In the genomic region with DNA sequence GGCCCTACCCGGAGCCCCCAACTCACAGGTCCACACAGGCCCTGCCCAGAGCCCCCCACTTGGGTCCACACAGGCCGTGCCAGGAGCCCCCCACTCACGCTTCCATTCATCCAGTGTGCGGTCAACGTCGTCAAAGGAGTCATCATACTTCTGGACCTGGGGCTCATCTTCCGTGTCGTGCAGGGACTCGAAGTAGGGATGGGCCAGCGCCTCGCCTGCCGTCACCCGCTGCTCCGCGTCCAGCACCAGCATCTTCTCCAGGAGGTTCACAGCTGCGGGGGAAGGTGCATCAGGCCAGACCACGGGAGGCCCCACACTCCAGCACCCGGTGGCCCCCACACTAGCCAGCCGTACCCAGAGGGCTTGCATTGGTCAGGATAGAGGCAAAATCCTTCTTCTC, we compare ENCODE assay signal across 2 cellular contexts.
TF ChIP-seq lines count a peak whose summit lies in the region.

No MANE protein-coding gene starts in this region.

TF ChIP-seq in IMR-90, 13 proteins besides CTCF, POLR2A, EP300 and RAD21:
- TF ChIP-seq MAFK (IDR thresholded peaks at IDR 0.05; ENCODE audit: low read depth, low read length) (no peak), BHLHE40 (IDR thresholded peaks at IDR 0.05; ENCODE audit: low read depth, low read length) (no peak), SMC3 (IDR thresholded peaks at IDR 0.05; ENCODE audit: low read depth, low read length) (no peak), MAZ (IDR thresholded peaks at IDR 0.05; ENCODE audit: borderline replicate concordance, low read depth, low read length) (no peak), CHD1 (IDR thresholded peaks at IDR 0.05; ENCODE audit: low read depth, low read length) (no peak), RCOR1 (IDR thresholded peaks at IDR 0.05; ENCODE audit: insufficient replicate concordance, low read length) (no peak), CEBPB (IDR thresholded peaks at IDR 0.05; ENCODE audit: low read depth, low read length) (no peak), FOS (IDR thresholded peaks at IDR 0.05; ENCODE audit: low read depth, low read length) (no peak), MXI1 (IDR thresholded peaks at IDR 0.05; ENCODE audit: borderline replicate concordance, low read depth, low read length) (no peak), RFX5 (IDR thresholded peaks at IDR 0.05; ENCODE audit: low read depth, low read length) (no peak), NFE2L2 (IDR thresholded peaks at IDR 0.05; ENCODE audit: low read depth, low read length) (no peak)
- TF ChIP-seq, protein P1, sequence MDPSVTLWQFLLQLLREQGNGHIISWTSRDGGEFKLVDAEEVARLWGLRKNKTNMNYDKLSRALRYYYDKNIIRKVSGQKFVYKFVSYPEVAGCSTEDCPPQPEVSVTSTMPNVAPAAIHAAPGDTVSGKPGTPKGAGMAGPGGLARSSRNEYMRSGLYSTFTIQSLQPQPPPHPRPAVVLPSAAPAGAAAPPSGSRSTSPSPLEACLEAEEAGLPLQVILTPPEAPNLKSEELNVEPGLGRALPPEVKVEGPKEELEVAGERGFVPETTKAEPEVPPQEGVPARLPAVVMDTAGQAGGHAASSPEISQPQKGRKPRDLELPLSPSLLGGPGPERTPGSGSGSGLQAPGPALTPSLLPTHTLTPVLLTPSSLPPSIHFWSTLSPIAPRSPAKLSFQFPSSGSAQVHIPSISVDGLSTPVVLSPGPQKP (IDR thresholded peaks at IDR 0.05; ENCODE audit: borderline replicate concordance, low read depth, low read length) = no peak
- TF ChIP-seq, protein P2, sequence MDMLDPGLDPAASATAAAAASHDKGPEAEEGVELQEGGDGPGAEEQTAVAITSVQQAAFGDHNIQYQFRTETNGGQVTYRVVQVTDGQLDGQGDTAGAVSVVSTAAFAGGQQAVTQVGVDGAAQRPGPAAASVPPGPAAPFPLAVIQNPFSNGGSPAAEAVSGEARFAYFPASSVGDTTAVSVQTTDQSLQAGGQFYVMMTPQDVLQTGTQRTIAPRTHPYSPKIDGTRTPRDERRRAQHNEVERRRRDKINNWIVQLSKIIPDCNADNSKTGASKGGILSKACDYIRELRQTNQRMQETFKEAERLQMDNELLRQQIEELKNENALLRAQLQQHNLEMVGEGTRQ (IDR thresholded peaks at IDR 0.05; ENCODE audit: low read depth, low read length) = no peak

TF ChIP-seq in K562, 482 proteins besides CTCF, POLR2A, EP300 and RAD21:
- TF ChIP-seq, protein P3, sequence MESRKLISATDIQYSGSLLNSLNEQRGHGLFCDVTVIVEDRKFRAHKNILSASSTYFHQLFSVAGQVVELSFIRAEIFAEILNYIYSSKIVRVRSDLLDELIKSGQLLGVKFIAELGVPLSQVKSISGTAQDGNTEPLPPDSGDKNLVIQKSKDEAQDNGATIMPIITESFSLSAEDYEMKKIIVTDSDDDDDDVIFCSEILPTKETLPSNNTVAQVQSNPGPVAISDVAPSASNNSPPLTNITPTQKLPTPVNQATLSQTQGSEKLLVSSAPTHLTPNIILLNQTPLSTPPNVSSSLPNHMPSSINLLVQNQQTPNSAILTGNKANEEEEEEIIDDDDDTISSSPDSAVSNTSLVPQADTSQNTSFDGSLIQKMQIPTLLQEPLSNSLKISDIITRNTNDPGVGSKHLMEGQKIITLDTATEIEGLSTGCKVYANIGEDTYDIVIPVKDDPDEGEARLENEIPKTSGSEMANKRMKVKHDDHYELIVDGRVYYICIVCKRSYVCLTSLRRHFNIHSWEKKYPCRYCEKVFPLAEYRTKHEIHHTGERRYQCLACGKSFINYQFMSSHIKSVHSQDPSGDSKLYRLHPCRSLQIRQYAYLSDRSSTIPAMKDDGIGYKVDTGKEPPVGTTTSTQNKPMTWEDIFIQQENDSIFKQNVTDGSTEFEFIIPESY (CRISPR knock-in tag; IDR thresholded peaks at IDR 0.05) = peak; percentile 19; the same call in 1 of the 2 replicates
- TF ChIP-seq POLR2G (IDR thresholded peaks at IDR 0.05; ENCODE audit: low read depth, low read length) (peak; percentile 4; the same call in 1 of the 2 replicates), CTBP1 (IDR thresholded peaks at IDR 0.05; ENCODE audit: borderline replicate concordance) (no peak)
TF ChIP-seq in K562: peak in this region for 2.
